9 cellular contexts compared by ENCODE assay signal in the genomic region with DNA sequence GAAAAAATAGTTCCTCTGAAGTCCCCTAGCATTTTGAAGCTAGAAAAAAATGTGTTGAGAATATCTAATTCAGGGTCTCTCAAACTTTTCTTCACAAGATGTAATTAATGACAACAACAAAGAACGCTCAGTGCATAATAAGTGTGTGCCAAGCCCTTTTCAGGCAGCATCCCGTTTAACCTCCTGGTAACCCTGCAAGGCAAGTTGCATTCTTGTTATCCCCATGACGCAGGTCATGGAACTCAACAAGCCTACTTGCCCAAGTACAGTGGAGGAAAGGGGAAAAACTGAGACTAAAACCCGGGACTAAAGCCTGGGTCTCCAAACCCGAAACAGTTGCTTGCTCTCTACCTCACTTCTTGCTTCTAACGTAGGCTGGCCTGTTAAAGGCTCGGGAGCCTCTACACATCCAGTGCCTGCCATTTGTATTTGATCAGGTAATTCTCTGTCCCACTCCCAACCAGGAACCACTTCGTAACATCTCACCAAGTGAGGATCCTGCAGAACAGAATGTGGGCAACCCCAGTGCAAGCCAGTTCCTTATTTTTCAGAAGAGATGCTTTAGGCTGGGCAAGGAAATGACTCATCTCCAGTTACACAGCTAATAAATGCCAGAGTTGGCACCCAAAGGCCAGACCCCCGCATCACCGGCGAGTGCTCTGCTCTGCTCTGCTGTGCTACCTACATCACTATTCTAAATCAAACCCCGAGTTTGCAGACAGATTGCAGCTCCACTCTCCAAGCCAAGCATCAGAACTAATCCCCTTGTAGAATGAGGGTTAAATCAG. TPM values are rescaled to one million over a fixed set of nuclear protein-coding genes. Genes with fewer than 3 reads are reported as not detected.
DNase-seq lines count a peak whose midpoint lies in the region; ATAC-seq and TF ChIP-seq lines count a peak whose summit lies in the region.
"Had no signal": no experiment of that assay in that cellular context is flagged by ENCODE, and none has a peak within 500 bp of the region (broad histone marks: within the 10 kb centered on the region; RNA-seq: fewer than 3 reads in every experiment).

No MANE protein-coding gene starts in this region.

- CTCF ChIA-PET in Calu3 (lab: Charles Lee) = no interaction called here
- CTCF ChIA-PET in CD4-positive, alpha-beta memory T cell (lab: Charles Lee; ENCODE audit: partially characterized antibody) = no interaction called here

- peaks cover 11% of the 10 kb centered on the region for H3K36me3 Mint-ChIP-seq in Calu3 (ENCODE audit: insufficient read depth, unreplicated experiment)
- H3K36me3 Mint-ChIP-seq in endodermal cell (ENCODE audit: low read depth) = peaks cover 14% of the 10 kb centered on the region
- H3K36me3 Mint-ChIP-seq in CD4-positive, alpha-beta memory T cell = no peaks in the 10 kb centered on the region

- H3K4me3 Mint-ChIP-seq in Calu3 (ENCODE audit: low read depth, unreplicated experiment) = no peak overlapping the region
- no peak overlapping the region for H3K4me3 Mint-ChIP-seq in endodermal cell
- H3K4me3 Mint-ChIP-seq in CD4-positive, alpha-beta memory T cell = no peak overlapping the region

- H3K9me3 ChIP-seq in endodermal cell (ENCODE audit: control insufficient read depth, low read length) (no peaks in the 10 kb centered on the region), psoas muscle (no peaks in the 10 kb centered on the region)
- no peaks in the 10 kb centered on the region for H3K9me3 ChIP-seq in CD4-positive, alpha-beta memory T cell (ENCODE audit: control insufficient read depth in 1 of 2, low read length in 2 of 2)

- H3K27me3 ChIP-seq in endodermal cell (ENCODE audit: control insufficient read depth, insufficient read depth, low read length, poor library complexity, severe bottlenecking) (no peaks in the 10 kb centered on the region), psoas muscle (ENCODE audit: insufficient read depth in 3 of 3, low read length in 2 of 3) (no peaks in the 10 kb centered on the region)
- H3K27me3 ChIP-seq in CD4-positive, alpha-beta memory T cell (ENCODE audit: insufficient read depth, low read length) = no peaks in the 10 kb centered on the region

- H3K4me3 ChIP-seq in endodermal cell (ENCODE audit: low read length) = no peak overlapping the region
- no peak overlapping the region for H3K4me3 ChIP-seq in psoas muscle
- no peak overlapping the region for H3K4me3 ChIP-seq in CD4-positive, alpha-beta memory T cell (ENCODE audit: low read length in 2 of 2)

- H3K4me1 Mint-ChIP-seq in Calu3 (ENCODE audit: low read depth, unreplicated experiment) (peaks cover 35% of the 10 kb centered on the region), endodermal cell (peaks cover 20% of the 10 kb centered on the region)
- H3K4me1 Mint-ChIP-seq in CD4-positive, alpha-beta memory T cell = peaks cover 0 to 2% (median 0%) of the 10 kb centered on the region in 4 donors

- peak overlapping the region; percentile 9 for H3K27ac Mint-ChIP-seq in Calu3 (ENCODE audit: unreplicated experiment)
- H3K27ac Mint-ChIP-seq in endodermal cell = no peak overlapping the region
- no peak overlapping the region for H3K27ac Mint-ChIP-seq in CD4-positive, alpha-beta memory T cell

- ATAC-seq in psoas muscle (peak in 3 of 4 donors; percentile 9 to 18 (median 14)), HG02970 (IDR thresholded peaks at IDR 0.05; ENCODE audit: low FRiP score, unreplicated experiment) (no peak)

- H3K9ac ChIP-seq in endodermal cell (ENCODE audit: extremely low read depth, low read length, poor library complexity, severe bottlenecking) = no peak overlapping the region

- H3K36me3 ChIP-seq in endodermal cell (ENCODE audit: control insufficient read depth, insufficient read depth, low read length) (peaks cover 97% of the 10 kb centered on the region), psoas muscle (ENCODE audit: insufficient read depth in 1 of 2, low read depth in 1 of 2) (peaks cover 5 to 72% of the 10 kb centered on the region in 2 donors)
- H3K36me3 ChIP-seq in CD4-positive, alpha-beta memory T cell (ENCODE audit: insufficient read depth, low read length) = no peaks in the 10 kb centered on the region

- intact Hi-C loops in Calu3 (cut with micrococcal nuclease; ENCODE audit: unreplicated experiment) = loop anchor here (2.0 kb wide), 1 partner anchor 29 kb away; a partner anchor contains a TSS
- intact Hi-C loops in psoas muscle (cut with DNase I) = no loop called here
- intact Hi-C loops in CD4-positive, alpha-beta memory T cell (cut with micrococcal nuclease) = no loop called here

- POLR2A ChIA-PET in CD4-positive, alpha-beta memory T cell (lab: Charles Lee; ENCODE audit: partially characterized antibody) = no interaction called here

- WGBS in endodermal cell (ENCODE audit: insufficient coverage in 1 of 2, insufficient read length in 1 of 2), 2 experiments = 95% methylated on average over 8 to 12 of the region's 12 CpGs
- WGBS in psoas muscle, 3 donors = 42 to 62% (median 56%) methylated on average over 12 of the region's 12 CpGs

- H3K27me3 Mint-ChIP-seq in Calu3 (ENCODE audit: unreplicated experiment) (no peaks in the 10 kb centered on the region), endodermal cell (ENCODE audit: insufficient read depth) (no peaks in the 10 kb centered on the region)
- H3K27me3 Mint-ChIP-seq in CD4-positive, alpha-beta memory T cell = no peaks in the 10 kb centered on the region

- H3K9me3 Mint-ChIP-seq in Calu3 (ENCODE audit: low read depth, unreplicated experiment) = no peaks in the 10 kb centered on the region
- H3K9me3 Mint-ChIP-seq in endodermal cell = no peaks in the 10 kb centered on the region
- H3K9me3 Mint-ChIP-seq in CD4-positive, alpha-beta memory T cell = peaks cover 0 to 5% (median 0%) of the 10 kb centered on the region in 8 donors

- H3K27ac ChIP-seq in endodermal cell (ENCODE audit: low read depth, low read length) = peak overlapping the region; percentile 58
- H3K27ac ChIP-seq in psoas muscle = peak overlapping the region; percentile 62
- no peak overlapping the region for H3K27ac ChIP-seq in CD4-positive, alpha-beta memory T cell (ENCODE audit: low read depth, low read length)

- TF ChIP-seq CTCF in Calu3 (IDR thresholded peaks at IDR 0.05; ENCODE audit: unreplicated experiment) (no peak), endodermal cell (conservative IDR thresholded peaks at IDR 0.05) (no peak), psoas muscle (IDR thresholded peaks at IDR 0.05) (no peak)

- DNase-seq in Calu3 = peak; percentile 23
- peak; percentile 22 for DNase-seq in NCI-H226
- DNase-seq in endodermal cell = peak; percentile 32
- no peak for DNase-seq in psoas muscle
- no peak for DNase-seq in DMS53 (lab: John Stamatoyannopoulos, UW)
- no peak for DNase-seq in CD4-positive, alpha-beta memory T cell
- no peak for DNase-seq in NCI-H345 treated with DMSO at 0.1 percent for 48 hours (lab: John Stamatoyannopoulos, UW; ENCODE audit: unreplicated experiment)
- DNase-seq: stimulated activated naive CD4-positive, alpha-beta T cell had no signal

- no TSS peak for BruUV-seq in Calu3 (replicated peaks; lab: Mats Ljungman, UMichigan)

- H3K4me1 ChIP-seq in endodermal cell (ENCODE audit: control insufficient read depth, insufficient read depth, low read length) (peaks cover 11% of the 10 kb centered on the region), psoas muscle (peaks cover 65% of the 10 kb centered on the region)
- no peaks in the 10 kb centered on the region for H3K4me1 ChIP-seq in CD4-positive, alpha-beta memory T cell (ENCODE audit: insufficient read depth, low read length)

RNA-seq across cellular contexts. Expression of a gene that starts 28.3 kb away (rescaled TPM):
- total RNA-seq in Calu3 (2022) (21.9 and 46.0 TPM in 2 replicates), endodermal cell (10 to 100 TPM; 20.7 to 35.7 TPM), psoas muscle (1,000 to 10,000 TPM in 1 of 4 donors, 100 to 1,000 TPM in 3; 340 to 1,074 (median 476) TPM)
- polyA plus RNA-seq in endodermal cell (2013, experiment 1 of 2) = 32.7 TPM
- 42.3 TPM for polyA plus RNA-seq in endodermal cell (2013, experiment 2 of 2)
- polyA plus RNA-seq in psoas muscle = 1,000 to 10,000 TPM in 1 of 3 donors, 100 to 1,000 TPM in 1, 10 to 100 TPM in 1; 83.0 to 1,120 (median 129) TPM
- total RNA-seq in CD4-positive, alpha-beta memory T cell = 1 to 10 TPM in 1 of 2 experiments, under 1 TPM in 1; 0.53 to 1.1 TPM
- 1 to 10 TPM; 1.5 to 2.2 TPM for polyA plus RNA-seq in CD4-positive, alpha-beta memory T cell

Comparison
In these comparisons a context has a peak if more than half of its experiments do, and no peak if none do; other contexts are left out.
1. DNase-seq: peak in Calu3 (single experiment), NCI-H226 (single experiment) and endodermal cell (single experiment); none in psoas muscle (0 of 2), DMS53 (single experiment), CD4-positive, alpha-beta memory T cell (0 of 5) and NCI-H345 treated with DMSO at 0.1 percent for 48 hours (single experiment).
2. RNA of a gene that starts 28.3 kb away (total RNA-seq): 340 to 1,074 TPM in psoas muscle, 21.9 to 46.0 TPM in Calu3 and 20.7 to 35.7 TPM in endodermal cell; 0.53 to 1.1 TPM in CD4-positive, alpha-beta memory T cell; every median in the first group is over 10 times any median in the second.